Comparison of ENCODE assay signal across 14 cellular contexts in the genomic region with DNA sequence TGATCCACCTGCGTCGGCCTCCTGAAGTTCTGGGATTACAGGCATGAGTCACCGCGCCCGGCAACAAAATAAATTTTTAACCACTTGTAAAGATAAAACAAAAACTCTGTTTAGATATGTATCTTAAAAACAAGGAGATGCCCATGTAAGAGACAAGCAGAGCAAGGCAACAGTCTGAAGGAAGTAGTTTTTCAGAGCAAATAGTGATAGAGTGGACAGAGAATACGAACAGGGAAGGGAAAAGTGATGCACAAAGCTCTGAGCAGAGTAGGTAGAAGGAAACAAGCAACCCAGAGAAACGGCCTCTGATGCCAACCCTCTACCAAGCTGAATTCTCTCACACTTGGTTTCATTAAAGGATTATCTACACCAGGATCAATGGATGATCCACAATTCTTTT. TPM values are rescaled to one million over a fixed set of nuclear protein-coding genes. Genes with fewer than 3 reads are reported as not detected.
DNase-seq lines count a peak whose midpoint lies in the region; ATAC-seq and TF ChIP-seq lines count a peak whose summit lies in the region.
"Had no signal": no experiment of that assay in that cellular context is flagged by ENCODE, and none has a peak within 500 bp of the region (broad histone marks: within the 10 kb centered on the region; RNA-seq: fewer than 3 reads in every experiment).

No MANE protein-coding gene starts in this region.

- peaks cover 3% of the 10 kb centered on the region for H3K9me3 Mint-ChIP-seq in nephron progenitor cell
- H3K9me3 Mint-ChIP-seq: CD4-positive, alpha-beta T cell; CD8-positive, alpha-beta T cell had no signal

- H3K4me1 Mint-ChIP-seq in nephron progenitor cell, result peaks cover 8% of the 10 kb centered on the region

- H3K36me3 Mint-ChIP-seq in nephron progenitor cell (ENCODE audit: low read depth), result peaks cover 70% of the 10 kb centered on the region

- DNase-seq in left colon, result no peak
- DNase-seq in nephron progenitor cell, result no peak
- no peak for DNase-seq in GM19238 (ENCODE audit: insufficient read length, low spot score)
- DNase-seq in NCI-H2029 treated with DMSO at 0.1 percent for 48 hours (lab: John Stamatoyannopoulos, UW), result no peak
- DNase-seq: 8988T; AML-193; Caco-2; Calu3; CD4-positive, alpha-beta T cell; CD8-positive, alpha-beta T cell; DMS79 treated with DMSO at 0.1 percent for 48 hours; GF-D8 had no signal

- peak; percentile 50 for ATAC-seq in left colon
- ATAC-seq in GM19467 (IDR thresholded peaks at IDR 0.05; ENCODE audit: unreplicated experiment), result no peak
- ATAC-seq: CD8-positive, alpha-beta T cell had no signal

- no peak for TF ChIP-seq CTCF in nephron progenitor cell (IDR thresholded peaks at IDR 0.05)

- H3K4me3 Mint-ChIP-seq in nephron progenitor cell, result no peak overlapping the region
- H3K4me3 Mint-ChIP-seq: B cell; CD4-positive, alpha-beta T cell; CD8-positive, alpha-beta T cell had no signal

- peak overlapping the region; percentile 50 for H3K27ac Mint-ChIP-seq in nephron progenitor cell
- H3K27ac Mint-ChIP-seq: B cell; CD4-positive, alpha-beta T cell; CD8-positive, alpha-beta T cell had no signal

- intact Hi-C loops in left colon (cut with DNase I, micrococcal nuclease), result no loop called here

- peaks cover 6% of the 10 kb centered on the region for H3K27me3 Mint-ChIP-seq in nephron progenitor cell (ENCODE audit: low read depth, poor library complexity)
- H3K27me3 Mint-ChIP-seq: B cell; CD4-positive, alpha-beta T cell had no signal

RNA-seq across cellular contexts. Expression of a gene that starts 24.8 kb away (rescaled TPM):
- total RNA-seq in left colon, result 10 to 100 TPM; 24.9 to 25.1 TPM
